8 cellular contexts compared by ENCODE assay signal in the genomic region with DNA sequence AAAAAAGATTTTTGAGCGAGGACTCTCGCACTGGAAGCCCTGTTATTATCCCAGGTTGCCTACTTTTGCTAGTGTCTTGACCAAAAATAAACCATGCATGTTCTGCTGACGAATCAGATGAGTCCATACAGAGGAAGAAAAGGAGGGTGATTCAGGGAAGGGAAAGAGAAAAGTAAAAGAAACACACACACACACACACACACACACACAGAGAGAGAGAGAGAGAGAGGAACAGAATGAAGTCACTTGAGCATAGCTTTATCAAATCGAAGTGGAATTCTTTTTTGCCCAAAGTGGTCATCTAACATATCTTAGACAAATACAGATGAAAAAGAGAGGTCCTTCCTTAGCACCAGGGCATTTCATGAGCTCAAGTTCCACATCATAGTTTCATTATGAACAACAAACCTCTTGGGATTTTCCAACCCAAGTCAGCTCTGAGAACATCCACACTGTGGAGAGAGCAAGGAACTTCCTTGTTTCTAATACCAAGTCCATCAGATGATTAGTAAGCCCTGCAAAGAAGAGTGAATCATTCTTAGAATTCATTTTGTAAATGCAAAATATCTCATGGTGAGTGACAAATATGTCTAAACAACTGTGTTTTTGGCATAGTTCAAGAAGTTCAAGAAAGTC. TPM values are rescaled to one million over a fixed set of nuclear protein-coding genes. Genes with fewer than 3 reads are reported as not detected.
DNase-seq lines count a peak whose midpoint lies in the region; ATAC-seq, FAIRE-seq and TF ChIP-seq lines count a peak whose summit lies in the region.

No MANE protein-coding gene starts in this region.

- peak overlapping the region; percentile 34 for H3K27ac ChIP-seq in keratinocyte (ENCODE audit: control insufficient read depth, insufficient read depth, low read length)

- peak overlapping the region; percentile 44 for H2AFZ ChIP-seq in keratinocyte (ENCODE audit: control insufficient read depth, low read length)

- no peak overlapping the region for H3K9ac ChIP-seq in keratinocyte (ENCODE audit: control insufficient read depth, extremely low read depth, insufficient read depth, low read length)

- no peak overlapping the region for H3K4me2 ChIP-seq in keratinocyte (ENCODE audit: control insufficient read depth, extremely low read depth, insufficient read depth, low read depth, low read length)

- WGBS in lower leg skin, 2 donors: 86 to 90% methylated on average over 4 of the region's 4 CpGs

- TF ChIP-seq POLR2A in lower leg skin (IDR thresholded peaks at IDR 0.05): no peak

- no peaks in the 10 kb centered on the region for H3K9me1 ChIP-seq in keratinocyte (ENCODE audit: control insufficient read depth, extremely low read depth, insufficient read depth, low read length)

- no peak for TF ChIP-seq CTCF in GM12865 (IDR thresholded peaks at IDR 0.05; ENCODE audit: insufficient read depth, low read depth, low read length, missing control alignments)
- TF ChIP-seq CTCF in keratinocyte (optimal IDR thresholded peaks at IDR 0.05 in 1 of 3, IDR thresholded peaks at IDR 0.05 in 1 of 3, conservative IDR thresholded peaks at IDR 0.05 in 1 of 3; ENCODE audit: extremely low read depth in 1 of 3, insufficient read depth in 2 of 3, low read length in 3 of 3): no peak
- TF ChIP-seq CTCF in lower leg skin (IDR thresholded peaks at IDR 0.05): no peak

- H3K4me1 ChIP-seq in keratinocyte (ENCODE audit: control insufficient read depth, extremely low read depth, insufficient read depth, low read length): peaks cover 7% of the 10 kb centered on the region

- no peaks in the 10 kb centered on the region for H3K27me3 ChIP-seq in keratinocyte (ENCODE audit: control insufficient read depth, extremely low read depth, insufficient read depth, low read length)

- H3K79me2 ChIP-seq in keratinocyte (ENCODE audit: control insufficient read depth, insufficient read depth, low read length): no peaks in the 10 kb centered on the region

- no peaks in the 10 kb centered on the region for H3K9me3 ChIP-seq in keratinocyte (ENCODE audit: control insufficient read depth, low read depth, low read length)

- H3K4me3 ChIP-seq in GM12865 (ENCODE audit: low read depth, low read length) (no peak overlapping the region), keratinocyte (ENCODE audit: control insufficient read depth in 2 of 3, extremely low read depth in 1 of 3, insufficient read depth in 2 of 3, low read depth in 1 of 3, low read length in 3 of 3) (no peak overlapping the region), lower leg skin (ENCODE audit: low read depth, poor library complexity, severe bottlenecking) (no peak overlapping the region)

- DNase-seq in GM12865 (ENCODE audit: low read depth) (peak; percentile 63), keratinocyte (ENCODE audit: low read depth, low spot score) (no peak), nucleus accumbens (lab: John Stamatoyannopoulos, UW) (no peak), SKM-1 treated with dmso at 0.1 percent for 144 hours (lab: John Stamatoyannopoulos, UW; ENCODE audit: unreplicated experiment) (no peak), lower leg skin (ENCODE audit: low spot score in 2 of 2) (no peak), frontal cortex (ENCODE audit: low spot score in 2 of 2) (no peak)

- H4K20me1 ChIP-seq in keratinocyte (ENCODE audit: control insufficient read depth, extremely low read depth, insufficient read depth, low read length): no peaks in the 10 kb centered on the region

- ATAC-seq in GM21447 (IDR thresholded peaks at IDR 0.05; ENCODE audit: unreplicated experiment) (peak; percentile 81), HG03575 (IDR thresholded peaks at IDR 0.05; ENCODE audit: extremely low read depth, insufficient number of reproducible peaks, low FRiP score, unreplicated experiment) (peak; percentile 63)

- dilution Hi-C loops in keratinocyte (cut with MboI; ENCODE audit: extremely low pct_ligation_motif_present, low sequenced_read_pairs): no loop called here

- no peaks in the 10 kb centered on the region for H3K36me3 ChIP-seq in keratinocyte (ENCODE audit: control insufficient read depth in 2 of 2, extremely low read depth in 1 of 2, insufficient read depth in 2 of 2, low read length in 2 of 2)

- intact Hi-C loops in lower leg skin (cut with DNase I; ENCODE audit: low total_unique reads): no loop called here

- FAIRE-seq in keratinocyte (lab: Jason Lieb, UNC) (peak; percentile 64), frontal cortex (lab: Jason Lieb, UNC) (no peak)

RNA-seq across cellular contexts. Expression of a gene that starts 7.7 kb away (rescaled TPM):
- polyA plus RNA-seq in keratinocyte: 0.05 to 0.28 TPM in 2 of 3 replicates, not detected in the other
- not detected for polyA plus RNA-seq in keratinocyte (2011; ENCODE audit: low read depth)
- 0.04 and 0.11 TPM in 2 replicates for polyA plus RNA-seq in keratinocyte (2011; cell fraction: cytosol; rRNA removed)
- 0.64 and 0.70 TPM in 2 replicates for polyA plus RNA-seq in keratinocyte (2011; cell fraction: nucleus; rRNA removed)
- 0.06 TPM in 1 of 2 replicates, not detected in the other for polyA plus RNA-seq in keratinocyte (2012; ENCODE audit: low replicate concordance)
- polyA minus RNA-seq in keratinocyte: 0.10 TPM in 1 of 3 replicates, not detected in the others
- not detected for polyA minus RNA-seq in keratinocyte (2011; cell fraction: cytosol; rRNA and poly(A)+ RNA removed)
- polyA minus RNA-seq in keratinocyte (2011; cell fraction: nucleus; rRNA and poly(A)+ RNA removed): 0.32 TPM in 1 of 2 replicates, not detected in the other
- total RNA-seq in lower leg skin: under 1 TPM in 1 of 4 donors, not detected in 3; 0.59 TPM
- total RNA-seq in frontal cortex: not detected

RNA-seq across cellular contexts. Expression of a gene that starts 39.1 kb away (rescaled TPM):
- 2.4 to 35.1 TPM (median 8.3 TPM) in 3 replicates for polyA plus RNA-seq in keratinocyte
- 5.3 TPM for polyA plus RNA-seq in keratinocyte (2011; ENCODE audit: low read depth)
- 2.4 and 2.7 TPM in 2 replicates for polyA plus RNA-seq in keratinocyte (2011; cell fraction: cytosol; rRNA removed)
- 18.0 and 21.0 TPM in 2 replicates for polyA plus RNA-seq in keratinocyte (2011; cell fraction: nucleus; rRNA removed)
- 1.5 and 3.1 TPM in 2 replicates for polyA plus RNA-seq in keratinocyte (2012; ENCODE audit: low replicate concordance)
- 3.3 to 14.3 TPM in 2 of 3 replicates, not detected in the other for polyA minus RNA-seq in keratinocyte
- polyA minus RNA-seq in keratinocyte (2011; cell fraction: cytosol; rRNA and poly(A)+ RNA removed): not detected
- 4.3 and 12.1 TPM in 2 replicates for polyA minus RNA-seq in keratinocyte (2011; cell fraction: nucleus; rRNA and poly(A)+ RNA removed)
- total RNA-seq in lower leg skin: 100 to 1,000 TPM in 1 of 4 donors, 10 to 100 TPM in 1, 1 to 10 TPM in 1, under 1 TPM in 1; 0.84 to 520 (median 49.0) TPM
- total RNA-seq in frontal cortex: not detected
